Comparison of ENCODE assay signal across 2 cellular contexts in genomic region chr1:241302024-241302423, GRCh38. TPM values are rescaled to one million over a fixed set of nuclear protein-coding genes. Genes with fewer than 3 reads are reported as not detected.
"Had no signal": no experiment of that assay in that cellular context is flagged by ENCODE, and none has a peak within 500 bp of the region (broad histone marks: within the 10 kb centered on the region; RNA-seq: fewer than 3 reads in every experiment).

No MANE protein-coding gene starts in this region.

RNA-seq across cellular contexts. Expression of gene RGS7, which starts 55.0 kb away (rescaled TPM):
- total RNA-seq: K562, OCI-LY7 had no signal
- polyA plus RNA-seq: K562 had no signal
